1 cellular context compared by ENCODE assay signal in the genomic region with DNA sequence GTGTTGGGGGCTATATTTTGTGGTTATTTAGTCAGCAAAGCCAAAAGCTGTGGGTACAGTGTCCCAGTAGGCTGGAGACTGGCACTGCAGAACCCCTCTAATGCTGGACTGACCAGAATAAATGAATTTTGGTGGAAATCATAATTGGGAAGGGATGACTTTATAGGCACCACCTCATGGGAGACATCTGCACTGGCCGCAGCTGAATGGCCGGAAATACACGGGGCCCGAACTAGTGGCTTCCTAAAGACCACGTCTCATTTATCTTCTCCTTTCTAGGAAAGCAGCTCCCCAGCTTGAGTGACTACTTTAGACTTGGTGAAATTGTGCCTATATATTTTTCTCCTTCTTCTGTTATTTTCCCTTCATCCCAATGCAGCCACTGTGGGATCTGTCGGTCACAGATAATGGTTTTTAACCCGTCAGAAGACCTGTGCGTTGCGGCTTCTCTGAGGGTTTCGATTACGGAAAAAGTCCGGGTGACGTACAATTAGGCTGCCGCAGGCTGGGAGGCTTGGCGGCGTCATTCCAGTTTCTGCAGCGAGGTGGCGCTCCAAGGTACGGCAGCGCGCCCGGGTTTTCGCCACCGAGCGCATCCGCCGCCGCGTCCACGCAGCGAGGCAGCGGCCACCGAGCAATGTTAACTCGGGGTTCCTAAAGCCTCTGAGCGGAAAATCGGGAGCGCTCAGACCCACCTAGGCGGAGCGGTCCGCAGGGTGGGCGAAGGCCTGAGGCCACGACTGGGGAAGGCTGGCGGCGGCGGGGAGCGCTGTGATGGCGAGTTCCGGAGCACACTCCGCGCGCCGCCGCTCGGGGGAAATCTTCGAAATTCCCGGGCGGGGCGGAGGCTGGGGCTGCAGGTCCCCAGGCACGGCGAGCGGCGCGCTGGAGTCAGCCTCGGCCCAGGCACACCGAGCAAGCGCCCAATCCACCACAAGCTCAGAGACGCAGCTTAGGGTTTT.
TF ChIP-seq lines count a peak whose summit lies in the region.

No MANE protein-coding gene starts in this region.

TF ChIP-seq in HepG2, 621 proteins besides CTCF, POLR2A, EP300 and RAD21 (continued from another document and continues in another):
- TF ChIP-seq, protein P1, sequence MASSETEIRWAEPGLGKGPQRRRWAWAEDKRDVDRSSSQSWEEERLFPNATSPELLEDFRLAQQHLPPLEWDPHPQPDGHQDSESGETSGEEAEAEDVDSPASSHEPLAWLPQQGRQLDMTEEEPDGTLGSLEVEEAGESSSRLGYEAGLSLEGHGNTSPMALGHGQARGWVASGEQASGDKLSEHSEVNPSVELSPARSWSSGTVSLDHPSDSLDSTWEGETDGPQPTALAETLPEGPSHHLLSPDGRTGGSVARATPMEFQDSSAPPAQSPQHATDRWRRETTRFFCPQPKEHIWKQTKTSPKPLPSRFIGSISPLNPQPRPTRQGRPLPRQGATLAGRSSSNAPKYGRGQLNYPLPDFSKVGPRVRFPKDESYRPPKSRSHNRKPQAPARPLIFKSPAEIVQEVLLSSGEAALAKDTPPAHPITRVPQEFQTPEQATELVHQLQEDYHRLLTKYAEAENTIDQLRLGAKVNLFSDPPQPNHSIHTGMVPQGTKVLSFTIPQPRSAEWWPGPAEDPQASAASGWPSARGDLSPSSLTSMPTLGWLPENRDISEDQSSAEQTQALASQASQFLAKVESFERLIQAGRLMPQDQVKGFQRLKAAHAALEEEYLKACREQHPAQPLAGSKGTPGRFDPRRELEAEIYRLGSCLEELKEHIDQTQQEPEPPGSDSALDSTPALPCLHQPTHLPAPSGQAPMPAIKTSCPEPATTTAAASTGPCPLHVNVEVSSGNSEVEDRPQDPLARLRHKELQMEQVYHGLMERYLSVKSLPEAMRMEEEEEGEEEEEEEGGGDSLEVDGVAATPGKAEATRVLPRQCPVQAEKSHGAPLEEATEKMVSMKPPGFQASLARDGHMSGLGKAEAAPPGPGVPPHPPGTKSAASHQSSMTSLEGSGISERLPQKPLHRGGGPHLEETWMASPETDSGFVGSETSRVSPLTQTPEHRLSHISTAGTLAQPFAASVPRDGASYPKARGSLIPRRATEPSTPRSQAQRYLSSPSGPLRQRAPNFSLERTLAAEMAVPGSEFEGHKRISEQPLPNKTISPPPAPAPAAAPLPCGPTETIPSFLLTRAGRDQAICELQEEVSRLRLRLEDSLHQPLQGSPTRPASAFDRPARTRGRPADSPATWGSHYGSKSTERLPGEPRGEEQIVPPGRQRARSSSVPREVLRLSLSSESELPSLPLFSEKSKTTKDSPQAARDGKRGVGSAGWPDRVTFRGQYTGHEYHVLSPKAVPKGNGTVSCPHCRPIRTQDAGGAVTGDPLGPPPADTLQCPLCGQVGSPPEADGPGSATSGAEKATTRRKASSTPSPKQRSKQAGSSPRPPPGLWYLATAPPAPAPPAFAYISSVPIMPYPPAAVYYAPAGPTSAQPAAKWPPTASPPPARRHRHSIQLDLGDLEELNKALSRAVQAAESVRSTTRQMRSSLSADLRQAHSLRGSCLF (CRISPR knock-in tag; IDR thresholded peaks at IDR 0.05; ENCODE audit: borderline replicate concordance): no peak
- TF ChIP-seq, protein P2, sequence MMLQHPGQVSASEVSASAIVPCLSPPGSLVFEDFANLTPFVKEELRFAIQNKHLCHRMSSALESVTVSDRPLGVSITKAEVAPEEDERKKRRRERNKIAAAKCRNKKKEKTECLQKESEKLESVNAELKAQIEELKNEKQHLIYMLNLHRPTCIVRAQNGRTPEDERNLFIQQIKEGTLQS (CRISPR knock-in tag; IDR thresholded peaks at IDR 0.05): peak; percentile 18; the same call in 1 of the 2 replicates
- TF ChIP-seq, protein P3, sequence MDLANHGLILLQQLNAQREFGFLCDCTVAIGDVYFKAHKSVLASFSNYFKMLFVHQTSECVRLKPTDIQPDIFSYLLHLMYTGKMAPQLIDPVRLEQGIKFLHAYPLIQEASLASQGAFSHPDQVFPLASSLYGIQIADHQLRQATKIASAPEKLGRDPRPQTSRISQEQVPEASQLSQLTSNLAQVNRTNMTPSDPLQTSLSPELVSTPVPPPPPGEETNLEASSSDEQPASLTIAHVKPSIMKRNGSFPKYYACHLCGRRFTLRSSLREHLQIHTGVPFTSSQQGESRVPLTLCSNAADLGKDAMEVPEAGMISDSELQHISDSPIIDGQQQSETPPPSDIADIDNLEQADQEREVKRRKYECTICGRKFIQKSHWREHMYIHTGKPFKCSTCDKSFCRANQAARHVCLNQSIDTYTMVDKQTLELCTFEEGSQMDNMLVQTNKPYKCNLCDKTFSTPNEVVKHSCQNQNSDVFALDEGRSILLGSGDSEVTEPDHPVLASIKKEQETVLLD (CRISPR knock-in tag; IDR thresholded peaks at IDR 0.05; ENCODE audit: low read depth): no peak
- peak; percentile 45; the same call in 1 of the 2 replicates for TF ChIP-seq ZBTB7B (CRISPR knock-in tag; IDR thresholded peaks at IDR 0.05)
- TF ChIP-seq ARNT (IDR thresholded peaks at IDR 0.05): no peak
- TF ChIP-seq ZEB1 (IDR thresholded peaks at IDR 0.05; ENCODE audit: insufficient replicate concordance, low read depth): no peak
- no peak for TF ChIP-seq ZNF841 (CRISPR knock-in tag; IDR thresholded peaks at IDR 0.05; ENCODE audit: borderline replicate concordance)
- TF ChIP-seq ZNF350 (CRISPR knock-in tag; IDR thresholded peaks at IDR 0.05; ENCODE audit: borderline replicate concordance, low read depth): peak; percentile 70; the same call in 1 of the 2 replicates
- 0 out of 2 replicates have a peak, but pooled peaks have one; percentile 21 for TF ChIP-seq ZNF713 (CRISPR knock-in tag; IDR thresholded peaks at IDR 0.05)
- TF ChIP-seq NCOA5 (CRISPR knock-in tag; IDR thresholded peaks at IDR 0.05): no peak
- no peak for TF ChIP-seq KAT2B (IDR thresholded peaks at IDR 0.05; ENCODE audit: borderline replicate concordance, low read depth, low read length)
- TF ChIP-seq DMAP1 (CRISPR knock-in tag; IDR thresholded peaks at IDR 0.05): 0 out of 2 replicates have a peak, but pooled peaks have one; percentile 20
- no peak; the same call in 1 of the 2 replicates for TF ChIP-seq KDM5A (IDR thresholded peaks at IDR 0.05; ENCODE audit: borderline replicate concordance, low read length)
- no peak for TF ChIP-seq RFXANK (CRISPR knock-in tag; IDR thresholded peaks at IDR 0.05)
- TF ChIP-seq TAF15 (IDR thresholded peaks at IDR 0.05; ENCODE audit: low read depth, low read length, poor library complexity, severe bottlenecking): no peak
- TF ChIP-seq ZNF850 (CRISPR knock-in tag; conservative IDR thresholded peaks at IDR 0.05): 0 out of 2 replicates have a peak, but pooled peaks have one; percentile 44
- TF ChIP-seq, protein P4, sequence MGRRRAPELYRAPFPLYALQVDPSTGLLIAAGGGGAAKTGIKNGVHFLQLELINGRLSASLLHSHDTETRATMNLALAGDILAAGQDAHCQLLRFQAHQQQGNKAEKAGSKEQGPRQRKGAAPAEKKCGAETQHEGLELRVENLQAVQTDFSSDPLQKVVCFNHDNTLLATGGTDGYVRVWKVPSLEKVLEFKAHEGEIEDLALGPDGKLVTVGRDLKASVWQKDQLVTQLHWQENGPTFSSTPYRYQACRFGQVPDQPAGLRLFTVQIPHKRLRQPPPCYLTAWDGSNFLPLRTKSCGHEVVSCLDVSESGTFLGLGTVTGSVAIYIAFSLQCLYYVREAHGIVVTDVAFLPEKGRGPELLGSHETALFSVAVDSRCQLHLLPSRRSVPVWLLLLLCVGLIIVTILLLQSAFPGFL (CRISPR knock-in tag; IDR thresholded peaks at IDR 0.05): no peak
- TF ChIP-seq SUZ12 (IDR thresholded peaks at IDR 0.05; ENCODE audit: low read depth, low read length): no peak
- no peak for TF ChIP-seq FLYWCH1 (CRISPR knock-in tag; IDR thresholded peaks at IDR 0.05)
- 0 out of 2 replicates have a peak, but pooled peaks have one; percentile 40 for TF ChIP-seq GATAD2A (CRISPR knock-in tag; IDR thresholded peaks at IDR 0.05)
- TF ChIP-seq KDM2A (CRISPR knock-in tag; IDR thresholded peaks at IDR 0.05; ENCODE audit: borderline replicate concordance, low read depth): peak; percentile 95
- TF ChIP-seq, protein P5, sequence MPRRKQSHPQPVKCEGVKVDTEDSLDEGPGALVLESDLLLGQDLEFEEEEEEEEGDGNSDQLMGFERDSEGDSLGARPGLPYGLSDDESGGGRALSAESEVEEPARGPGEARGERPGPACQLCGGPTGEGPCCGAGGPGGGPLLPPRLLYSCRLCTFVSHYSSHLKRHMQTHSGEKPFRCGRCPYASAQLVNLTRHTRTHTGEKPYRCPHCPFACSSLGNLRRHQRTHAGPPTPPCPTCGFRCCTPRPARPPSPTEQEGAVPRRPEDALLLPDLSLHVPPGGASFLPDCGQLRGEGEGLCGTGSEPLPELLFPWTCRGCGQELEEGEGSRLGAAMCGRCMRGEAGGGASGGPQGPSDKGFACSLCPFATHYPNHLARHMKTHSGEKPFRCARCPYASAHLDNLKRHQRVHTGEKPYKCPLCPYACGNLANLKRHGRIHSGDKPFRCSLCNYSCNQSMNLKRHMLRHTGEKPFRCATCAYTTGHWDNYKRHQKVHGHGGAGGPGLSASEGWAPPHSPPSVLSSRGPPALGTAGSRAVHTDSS (CRISPR knock-in tag; conservative IDR thresholded peaks at IDR 0.05): no peak
- TF ChIP-seq ZNF180 (CRISPR knock-in tag; IDR thresholded peaks at IDR 0.05; ENCODE audit: borderline replicate concordance, low read depth): no peak
- TF ChIP-seq, protein P6, sequence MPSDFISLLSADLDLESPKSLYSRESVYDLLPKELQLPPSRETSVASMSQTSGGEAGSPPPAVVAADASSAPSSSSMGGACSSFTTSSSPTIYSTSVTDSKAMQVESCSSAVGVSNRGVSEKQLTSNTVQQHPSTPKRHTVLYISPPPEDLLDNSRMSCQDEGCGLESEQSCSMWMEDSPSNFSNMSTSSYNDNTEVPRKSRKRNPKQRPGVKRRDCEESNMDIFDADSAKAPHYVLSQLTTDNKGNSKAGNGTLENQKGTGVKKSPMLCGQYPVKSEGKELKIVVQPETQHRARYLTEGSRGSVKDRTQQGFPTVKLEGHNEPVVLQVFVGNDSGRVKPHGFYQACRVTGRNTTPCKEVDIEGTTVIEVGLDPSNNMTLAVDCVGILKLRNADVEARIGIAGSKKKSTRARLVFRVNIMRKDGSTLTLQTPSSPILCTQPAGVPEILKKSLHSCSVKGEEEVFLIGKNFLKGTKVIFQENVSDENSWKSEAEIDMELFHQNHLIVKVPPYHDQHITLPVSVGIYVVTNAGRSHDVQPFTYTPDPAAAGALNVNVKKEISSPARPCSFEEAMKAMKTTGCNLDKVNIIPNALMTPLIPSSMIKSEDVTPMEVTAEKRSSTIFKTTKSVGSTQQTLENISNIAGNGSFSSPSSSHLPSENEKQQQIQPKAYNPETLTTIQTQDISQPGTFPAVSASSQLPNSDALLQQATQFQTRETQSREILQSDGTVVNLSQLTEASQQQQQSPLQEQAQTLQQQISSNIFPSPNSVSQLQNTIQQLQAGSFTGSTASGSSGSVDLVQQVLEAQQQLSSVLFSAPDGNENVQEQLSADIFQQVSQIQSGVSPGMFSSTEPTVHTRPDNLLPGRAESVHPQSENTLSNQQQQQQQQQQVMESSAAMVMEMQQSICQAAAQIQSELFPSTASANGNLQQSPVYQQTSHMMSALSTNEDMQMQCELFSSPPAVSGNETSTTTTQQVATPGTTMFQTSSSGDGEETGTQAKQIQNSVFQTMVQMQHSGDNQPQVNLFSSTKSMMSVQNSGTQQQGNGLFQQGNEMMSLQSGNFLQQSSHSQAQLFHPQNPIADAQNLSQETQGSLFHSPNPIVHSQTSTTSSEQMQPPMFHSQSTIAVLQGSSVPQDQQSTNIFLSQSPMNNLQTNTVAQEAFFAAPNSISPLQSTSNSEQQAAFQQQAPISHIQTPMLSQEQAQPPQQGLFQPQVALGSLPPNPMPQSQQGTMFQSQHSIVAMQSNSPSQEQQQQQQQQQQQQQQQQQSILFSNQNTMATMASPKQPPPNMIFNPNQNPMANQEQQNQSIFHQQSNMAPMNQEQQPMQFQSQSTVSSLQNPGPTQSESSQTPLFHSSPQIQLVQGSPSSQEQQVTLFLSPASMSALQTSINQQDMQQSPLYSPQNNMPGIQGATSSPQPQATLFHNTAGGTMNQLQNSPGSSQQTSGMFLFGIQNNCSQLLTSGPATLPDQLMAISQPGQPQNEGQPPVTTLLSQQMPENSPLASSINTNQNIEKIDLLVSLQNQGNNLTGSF (CRISPR knock-in tag; IDR thresholded peaks at IDR 0.05): no peak
- no peak for TF ChIP-seq ZNF775 (CRISPR knock-in tag; IDR thresholded peaks at IDR 0.05; ENCODE audit: borderline replicate concordance)
- TF ChIP-seq ZNF674 (CRISPR knock-in tag; IDR thresholded peaks at IDR 0.05; ENCODE audit: low read depth): no peak
- 0 out of 2 replicates have a peak, but pooled peaks have one; percentile 36 for TF ChIP-seq ZNF761 (CRISPR knock-in tag; conservative IDR thresholded peaks at IDR 0.05)
- TF ChIP-seq, protein P7, sequence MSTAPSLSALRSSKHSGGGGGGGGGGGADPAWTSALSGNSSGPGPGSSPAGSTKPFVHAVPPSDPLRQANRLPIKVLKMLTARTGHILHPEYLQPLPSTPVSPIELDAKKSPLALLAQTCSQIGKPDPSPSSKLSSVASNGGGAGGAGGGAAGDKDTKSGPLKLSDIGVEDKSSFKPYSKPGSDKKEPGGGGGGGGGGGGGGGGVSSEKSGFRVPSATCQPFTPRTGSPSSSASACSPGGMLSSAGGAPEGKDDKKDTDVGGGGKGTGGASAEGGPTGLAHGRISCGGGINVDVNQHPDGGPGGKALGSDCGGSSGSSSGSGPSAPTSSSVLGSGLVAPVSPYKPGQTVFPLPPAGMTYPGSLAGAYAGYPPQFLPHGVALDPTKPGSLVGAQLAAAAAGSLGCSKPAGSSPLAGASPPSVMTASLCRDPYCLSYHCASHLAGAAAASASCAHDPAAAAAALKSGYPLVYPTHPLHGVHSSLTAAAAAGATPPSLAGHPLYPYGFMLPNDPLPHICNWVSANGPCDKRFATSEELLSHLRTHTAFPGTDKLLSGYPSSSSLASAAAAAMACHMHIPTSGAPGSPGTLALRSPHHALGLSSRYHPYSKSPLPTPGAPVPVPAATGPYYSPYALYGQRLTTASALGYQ (CRISPR knock-in tag; IDR thresholded peaks at IDR 0.05): no peak
- no peak for TF ChIP-seq EEA1 (CRISPR knock-in tag; IDR thresholded peaks at IDR 0.05; ENCODE audit: borderline replicate concordance)
- TF ChIP-seq JDP2 (CRISPR knock-in tag; IDR thresholded peaks at IDR 0.05; ENCODE audit: borderline replicate concordance): no peak
- TF ChIP-seq HNRNPLL (IDR thresholded peaks at IDR 0.05; ENCODE audit: low read depth, low read length, poor library complexity, severe bottlenecking): peak; percentile 87
- TF ChIP-seq, protein P8, sequence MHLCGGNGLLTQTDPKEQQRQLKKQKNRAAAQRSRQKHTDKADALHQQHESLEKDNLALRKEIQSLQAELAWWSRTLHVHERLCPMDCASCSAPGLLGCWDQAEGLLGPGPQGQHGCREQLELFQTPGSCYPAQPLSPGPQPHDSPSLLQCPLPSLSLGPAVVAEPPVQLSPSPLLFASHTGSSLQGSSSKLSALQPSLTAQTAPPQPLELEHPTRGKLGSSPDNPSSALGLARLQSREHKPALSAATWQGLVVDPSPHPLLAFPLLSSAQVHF (CRISPR knock-in tag; IDR thresholded peaks at IDR 0.05): no peak
- no peak for TF ChIP-seq ZNF614 (CRISPR knock-in tag; IDR thresholded peaks at IDR 0.05; ENCODE audit: borderline replicate concordance)
- peak; percentile 41; the same call in 1 of the 2 replicates for TF ChIP-seq ZNF792 (CRISPR knock-in tag; IDR thresholded peaks at IDR 0.05)
